In genomic region chr6:28355743-28356665, GRCh38 we compare ENCODE assay signal across 8 cellular contexts. TPM values are rescaled to one million over a fixed set of nuclear protein-coding genes. Genes with fewer than 3 reads are reported as not detected.
A peak's percentile ranks its signal among the peaks of the same experiment; 100 is the strongest.
DNase-seq lines count a peak whose midpoint lies in the region; ATAC-seq, FAIRE-seq and TF ChIP-seq lines count a peak whose summit lies in the region.

No MANE protein-coding gene starts in this region.

- TF ChIP-seq CTCF in GM12878 (IDR thresholded peaks at IDR 0.05 in 2 of 3, conservative IDR thresholded peaks at IDR 0.05 in 1 of 3; ENCODE audit: control insufficient read depth in 2 of 3, extremely low read depth in 1 of 3, insufficient read depth in 1 of 3, low read depth in 3 of 3, low read length in 3 of 3) (peak; percentile 71 to 76 (median 72)), psoas muscle (IDR thresholded peaks at IDR 0.05) (peak; percentile 77)

- RAD21 ChIA-PET in GM12878 (lab: Charles Lee; ENCODE audit: unreplicated experiment), result interaction anchor here (0.5 to 2.5 kb wide), 45 partner anchors 9 to 1229 kb away, joined by 3 to 26 read pairs (median 4); partner anchors contain the start of genes PGBD1, ZKSCAN4, ZKSCAN8 and ZSCAN16

- ATAC-seq in HG02623 (IDR thresholded peaks at IDR 0.05; ENCODE audit: unreplicated experiment), result peak; percentile 71
- ATAC-seq in GM12878, result peak; percentile 93
- peak; percentile 82 to 97 (median 90) for ATAC-seq in psoas muscle
- no peak for ATAC-seq in HG02588 (IDR thresholded peaks at IDR 0.05; ENCODE audit: unreplicated experiment)

- H3K9ac ChIP-seq in GM12878 (ENCODE audit: control insufficient read depth, insufficient read depth, low read length), result peak overlapping the region; percentile 36; the same call in 1 of the 2 replicates

- H3K79me2 ChIP-seq in GM12878 (ENCODE audit: control insufficient read depth, insufficient read depth, low read length), result peaks cover 7% of the 10 kb centered on the region

- H3K4me3 ChIP-seq in GM12878, result peak overlapping the region; percentile 67; the same call in 1 of the 2 replicates
- peak overlapping the region; percentile 91 for H3K4me3 ChIP-seq in psoas muscle

- POLR2A ChIA-PET in GM12878 (lab: Charles Lee), result no interaction called here

- FAIRE-seq in GM12878 (lab: Jason Lieb, UNC), result peak; percentile 75

- SMC1A ChIA-PET in GM12878 (lab: Charles Lee; ENCODE audit: uncharacterized antibody, unreplicated experiment), result interaction anchor here (0.7 to 3.3 kb wide), 32 partner anchors 9 to 1756 kb away, joined by 3 to 24 read pairs (median 4); partner anchors contain the start of genes PGBD1, ZKSCAN4, ZKSCAN8 and ZSCAN26

- no peaks in the 10 kb centered on the region for H4K20me1 ChIP-seq in GM12878 (ENCODE audit: control insufficient read depth, insufficient read depth)

- peak overlapping the region; percentile 59 for H3K27ac ChIP-seq in GM12878 (ENCODE audit: control insufficient read depth, insufficient read depth)
- H3K27ac ChIP-seq in psoas muscle, result peak overlapping the region; percentile 92

- H3K4me1 ChIP-seq in GM12878 (ENCODE audit: control insufficient read depth, insufficient read depth, low read length) (peaks cover 3% of the 10 kb centered on the region; the same call in 1 of the 2 replicates), psoas muscle (peaks cover 34% of the 10 kb centered on the region)

- peak overlapping the region; percentile 87 for H3K4me2 ChIP-seq in GM12878 (ENCODE audit: control insufficient read depth, insufficient read depth)

- peak overlapping the region; percentile 89 for H2AFZ ChIP-seq in GM12878 (ENCODE audit: control insufficient read depth, low read depth, low read length)

- WGBS in GM12878 (ENCODE audit: insufficient coverage, insufficient replicate concordance, low lambda C conversion rate, missing lambda C conversion rate), result 5% methylated on average over 19 of the region's 19 CpGs
- 1 to 2% (median 2%) methylated on average over 19 of the region's 19 CpGs for WGBS in psoas muscle, 3 donors

- intact Hi-C loops in GM12878 (cut with micrococcal nuclease; ENCODE audit: unreplicated experiment) (loop anchor here (1.0 to 10.0 kb wide), 6 partner anchors 89 to 1191 kb away; partner anchors contain the start of gene ZSCAN26), psoas muscle (cut with DNase I) (loop anchor here (2.0 to 10.0 kb wide), 7 partner anchors 89 to 1169 kb away; partner anchors contain the start of genes ZSCAN26 (in 2 of the 2), ZKSCAN4 (in 1 of the 2) and ZSCAN9 (in 1 of the 2))

- no TSS peak for BruUV-seq in GM12878 (replicated peaks; lab: Mats Ljungman, UMichigan)

- H3K36me3 ChIP-seq in GM12878 (ENCODE audit: control insufficient read depth in 2 of 2, insufficient read depth in 2 of 2, low read length in 1 of 2) (no peaks in the 10 kb centered on the region; a peak in 1 of 4 replicates), psoas muscle (ENCODE audit: insufficient read depth in 1 of 2, low read depth in 1 of 2) (peaks cover 0 to 16% of the 10 kb centered on the region in 2 donors)

- no peaks in the 10 kb centered on the region for H3K27me3 ChIP-seq in GM12878 (replicated peaks in 1 of 2; ENCODE audit: control insufficient read depth in 2 of 2, insufficient read depth in 2 of 2, low read length in 1 of 2)
- H3K27me3 ChIP-seq in psoas muscle (ENCODE audit: insufficient read depth in 3 of 3, low read length in 2 of 3), result no peaks in the 10 kb centered on the region

- in situ Hi-C loops in G401 (cut with HindIII; ENCODE audit: low sequenced_read_pairs), result no loop called here
- in situ Hi-C loops in GM12878 (cut with MboI), result loop anchor here (5.0 to 25.0 kb wide), 3 partner anchors 224 to 1194 kb away; no protein-coding TSS in a partner anchor

- no peak for TF ChIP-seq POLR2A in GM12878 (IDR thresholded peaks at IDR 0.05; ENCODE audit: low read depth, low read length)

- TF ChIP-seq RAD21 in GM12878 (IDR thresholded peaks at IDR 0.05; ENCODE audit: insufficient read depth, low read depth, low read length), result peak; percentile 88

- DNase-seq in G401 (ENCODE audit: low spot score) (peak; percentile 96), NCI-H187 treated with DMSO at 0.1 percent for 48 hours (lab: John Stamatoyannopoulos, UW) (peak; percentile 42), T-helper 9 cell (peak; percentile 40), GM12878 (ENCODE audit: low read depth, low spot score) (peak; percentile 55), hepatic stellate cell (ENCODE audit: low spot score) (peak; percentile 71), psoas muscle (peak; percentile 59 to 72)

- CTCF ChIA-PET in GM12878 (lab: Yijun Ruan, JAX), result interaction anchor here (0.6 to 5.3 kb wide), 74 partner anchors 9 to 1179 kb away, joined by 3 to 50 read pairs (median 4); partner anchors contain the start of genes ZKSCAN4, ZKSCAN8, ZNF165 and ZSCAN16

- no peak for TF ChIP-seq EP300 in GM12878 (IDR thresholded peaks at IDR 0.05; ENCODE audit: borderline replicate concordance in 1 of 2, control insufficient read depth in 1 of 2, low read depth in 2 of 2, low read length in 2 of 2)

- no peaks in the 10 kb centered on the region; the same call in 2 of the 3 replicates for H3K9me3 ChIP-seq in GM12878 (replicated peaks; ENCODE audit: control insufficient read depth, insufficient read depth, low read length)
- no peaks in the 10 kb centered on the region for H3K9me3 ChIP-seq in psoas muscle

TF ChIP-seq in GM12878, 131 proteins besides CTCF, POLR2A, EP300 and RAD21 (continues in another document):
- TF ChIP-seq KDM1A (IDR thresholded peaks at IDR 0.05; ENCODE audit: borderline replicate concordance) (no peak), SMC3 (IDR thresholded peaks at IDR 0.05; ENCODE audit: borderline replicate concordance, low read length) (peak; percentile 79)

RNA-seq across cellular contexts. Expression of gene ZKSCAN3, which starts 6.3 kb away (rescaled TPM):
- total RNA-seq in G401 (2014; rRNA removed; shearing (Covaris generic)), result 3.0 and 5.2 TPM in 2 replicates
- total RNA-seq in GM12878 (2013; cell fraction: nucleolus; rRNA removed), result 8.9 and 9.1 TPM in 2 replicates
- total RNA-seq in GM12878 (2014; rRNA removed), result 2.8 and 3.4 TPM in 2 replicates
- total RNA-seq in GM12878 (2014; rRNA removed; fragmentation: Illumina TruSeq; extraction: Trizol), result 3.4 and 3.6 TPM in 2 replicates
- 3.9 and 4.3 TPM in 2 replicates for total RNA-seq in GM12878 (2021)
- polyA plus RNA-seq in GM12878 (2011; ENCODE audit: low read depth), result 1.00 TPM
- 2.9 and 3.3 TPM in 2 replicates for polyA plus RNA-seq in GM12878 (2011; rRNA removed)
- 1.6 and 1.7 TPM in 2 replicates for polyA plus RNA-seq in GM12878 (2011; cell fraction: cytosol; rRNA removed)
- 2.2 and 2.8 TPM in 2 replicates for polyA plus RNA-seq in GM12878 (2011; cell fraction: nucleus; rRNA removed)
- polyA plus RNA-seq in GM12878 (2012), result 1.1 and 2.2 TPM in 2 replicates
- 2.5 and 3.6 TPM in 2 replicates for polyA plus RNA-seq in GM12878 (2014; fragmentation: Illumina TruSeq; extraction: Trizol)
- polyA plus RNA-seq in GM12878 (2014; fragmentation: Nextera tagmentation; extraction: Ambion mirVana), result 1 to 10 TPM in 1 of 2 experiments, under 1 TPM in 1; 0.86 to 1.1 TPM
- 2.6 and 3.0 TPM in 2 replicates for polyA plus RNA-seq in GM12878 (2014; rRNA removed)
- 1 to 10 TPM; 2.8 to 3.2 TPM for polyA plus RNA-seq in GM12878 (2016; fragmentation: Nextera tagmentation; extraction: Ambion mirVana)
- polyA minus RNA-seq in GM12878 (2011; rRNA and poly(A)+ RNA removed), result 1.5 and 1.9 TPM in 2 replicates
- 0.67 and 1.5 TPM in 2 replicates for polyA minus RNA-seq in GM12878 (2011; cell fraction: cytosol; rRNA and poly(A)+ RNA removed)
- 0.97 and 1.7 TPM in 2 replicates for polyA minus RNA-seq in GM12878 (2011; cell fraction: nucleus; rRNA and poly(A)+ RNA removed)
- total RNA-seq in psoas muscle, result 1 to 10 TPM; 1.5 to 4.6 (median 2.9) TPM
- polyA plus RNA-seq in psoas muscle, result 1 to 10 TPM; 1.3 to 2.9 (median 1.5) TPM

RNA-seq across cellular contexts. Expression of gene ZSCAN31, which starts 20.1 kb away (rescaled TPM):
- 6.8 and 10.6 TPM in 2 replicates for total RNA-seq in G401 (2014; rRNA removed; shearing (Covaris generic))
- total RNA-seq in GM12878 (2013; cell fraction: nucleolus; rRNA removed), result 2.3 and 4.0 TPM in 2 replicates
- total RNA-seq in GM12878 (2014; rRNA removed) (2.3 and 4.3 TPM in 2 replicates), GM12878 (2014; rRNA removed; fragmentation: Illumina TruSeq; extraction: Trizol) (4.8 and 5.1 TPM in 2 replicates), GM12878 (2021) (5.1 and 5.2 TPM in 2 replicates), psoas muscle (10 to 100 TPM in 1 of 4 donors, 1 to 10 TPM in 3; 4.8 to 10.8 (median 7.7) TPM)
- polyA plus RNA-seq in GM12878 (2011; ENCODE audit: low read depth), result 2.2 TPM
- polyA plus RNA-seq in GM12878 (2011; rRNA removed) (2.1 and 2.4 TPM in 2 replicates), GM12878 (2014; fragmentation: Illumina TruSeq; extraction: Trizol) (4.6 and 7.2 TPM in 2 replicates), GM12878 (2014; fragmentation: Nextera tagmentation; extraction: Ambion mirVana) (1 to 10 TPM; 1.6 to 2.0 TPM), GM12878 (2014; rRNA removed) (3.0 and 3.8 TPM in 2 replicates), GM12878 (2016; fragmentation: Nextera tagmentation; extraction: Ambion mirVana) (1 to 10 TPM; 2.8 to 3.0 TPM), psoas muscle (1 to 10 TPM; 1.8 to 3.7 (median 2.3) TPM)
- polyA plus RNA-seq in GM12878 (2011; cell fraction: cytosol; rRNA removed), result 1.1 and 1.9 TPM in 2 replicates
- polyA plus RNA-seq in GM12878 (2011; cell fraction: nucleus; rRNA removed), result 1.5 and 2.1 TPM in 2 replicates
- 2.5 and 2.9 TPM in 2 replicates for polyA plus RNA-seq in GM12878 (2012)
- 4.8 and 5.7 TPM in 2 replicates for polyA minus RNA-seq in GM12878 (2011; rRNA and poly(A)+ RNA removed)
- polyA minus RNA-seq in GM12878 (2011; cell fraction: cytosol; rRNA and poly(A)+ RNA removed), result 1.9 and 3.5 TPM in 2 replicates
- 1.9 and 2.4 TPM in 2 replicates for polyA minus RNA-seq in GM12878 (2011; cell fraction: nucleus; rRNA and poly(A)+ RNA removed)

RNA-seq across cellular contexts. Expression of gene ZSCAN12, which starts 43.5 kb away (rescaled TPM):
- 5.8 and 7.0 TPM in 2 replicates for total RNA-seq in G401 (2014; rRNA removed; shearing (Covaris generic))
- total RNA-seq in GM12878 (2013; cell fraction: nucleolus; rRNA removed), result 37.0 and 37.6 TPM in 2 replicates
- total RNA-seq in GM12878 (2014; rRNA removed), result 8.5 and 9.9 TPM in 2 replicates
- 12.2 and 12.8 TPM in 2 replicates for total RNA-seq in GM12878 (2014; rRNA removed; fragmentation: Illumina TruSeq; extraction: Trizol)
- total RNA-seq in GM12878 (2021), result 7.9 and 8.2 TPM in 2 replicates
- polyA plus RNA-seq in GM12878 (2011; ENCODE audit: low read depth), result 2.1 TPM
- polyA plus RNA-seq in GM12878 (2011; rRNA removed), result 12.0 and 17.6 TPM in 2 replicates
- 4.4 and 5.3 TPM in 2 replicates for polyA plus RNA-seq in GM12878 (2011; cell fraction: cytosol; rRNA removed)
- 11.0 and 11.9 TPM in 2 replicates for polyA plus RNA-seq in GM12878 (2011; cell fraction: nucleus; rRNA removed)
- 3.0 and 3.6 TPM in 2 replicates for polyA plus RNA-seq in GM12878 (2012)
- 10.1 and 10.9 TPM in 2 replicates for polyA plus RNA-seq in GM12878 (2014; fragmentation: Illumina TruSeq; extraction: Trizol)
- 1 to 10 TPM; 1.2 to 1.6 TPM for polyA plus RNA-seq in GM12878 (2014; fragmentation: Nextera tagmentation; extraction: Ambion mirVana)
- polyA plus RNA-seq in GM12878 (2014; rRNA removed), result 6.2 and 6.7 TPM in 2 replicates
- 1 to 10 TPM; 3.9 to 4.2 TPM for polyA plus RNA-seq in GM12878 (2016; fragmentation: Nextera tagmentation; extraction: Ambion mirVana)
- 12.2 and 14.6 TPM in 2 replicates for polyA minus RNA-seq in GM12878 (2011; rRNA and poly(A)+ RNA removed)
- polyA minus RNA-seq in GM12878 (2011; cell fraction: cytosol; rRNA and poly(A)+ RNA removed), result 3.9 and 5.2 TPM in 2 replicates
- 13.9 and 18.1 TPM in 2 replicates for polyA minus RNA-seq in GM12878 (2011; cell fraction: nucleus; rRNA and poly(A)+ RNA removed)
- total RNA-seq in psoas muscle, result 1 to 10 TPM in 3 of 4 donors, under 1 TPM in 1; 0.98 to 2.2 (median 1.4) TPM
- polyA plus RNA-seq in psoas muscle, result 1 to 10 TPM in 1 of 3 donors, under 1 TPM in 2; 0.48 to 1.2 (median 0.49) TPM

Comparison
In these comparisons a context has a peak if more than half of its experiments do, and no peak if none do; other contexts are left out.
1. DNase-seq: peak in every context shown above with its lines; median percentile 96 in G401; 71 in hepatic stellate cell; 66 in psoas muscle; 55 in GM12878; 42 in NCI-H187 treated with DMSO at 0.1 percent for 48 hours; 40 in T-helper 9 cell.